Comparison of ENCODE assay signal across 16 cellular contexts in the genomic region with DNA sequence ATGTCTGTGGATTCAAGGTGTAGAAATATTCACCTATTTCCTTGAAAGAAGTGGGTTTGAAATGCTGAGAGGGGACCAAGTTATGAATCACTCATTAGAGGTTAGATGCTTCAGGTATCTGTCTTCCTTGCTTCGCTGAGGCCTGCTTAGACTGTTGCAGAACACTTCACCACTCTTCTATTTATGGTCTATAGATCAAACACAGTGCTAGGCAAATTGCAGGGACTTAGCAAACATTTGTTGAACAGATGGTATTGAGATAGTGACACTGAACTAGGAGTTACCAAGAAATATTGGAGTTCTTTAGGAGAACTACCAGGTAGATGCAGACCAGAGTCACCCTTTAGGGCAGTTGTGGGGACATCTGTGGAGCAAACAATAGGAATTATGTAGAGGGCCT.
"Had no signal": no experiment of that assay in that cellular context is flagged by ENCODE, and none has a peak within 500 bp of the region (broad histone marks: within the 10 kb centered on the region; RNA-seq: fewer than 3 reads in every experiment).

No MANE protein-coding gene starts in this region.

- H3K4me3 Mint-ChIP-seq: activated CD4-positive, alpha-beta T cell treated with anti-CD3 and anti-CD28 coated beads, Interleukin-2, amount 10 ng/mL, durations not matched to agents 7 days and 5 days; activated T-cell treated with anti-CD3 and anti-CD28 coated beads, Interleukin-2, amount 50 U/mL, for 4 hours; dendritic cell treated with granulocyte-macrophage colony-stimulating factor and Interleukin-4, amounts not matched to agents 40 ng/mL and 50 ng/mL, for 4 days had no signal

- DNase-seq: activated CD4-positive, alpha-beta T cell treated with anti-CD3 and anti-CD28 coated beads, Interleukin-2, amount 10 ng/mL, durations not matched to agents 7 days and 5 days; activated CD8-positive, alpha-beta memory T cell treated with anti-CD3 and anti-CD28 coated beads, Interleukin-2, amount 50 U/mL, for 4 hours; activated naive CD4-positive, alpha-beta T cell treated with anti-CD3 and anti-CD28 coated beads, Interleukin-2, amount 50 U/mL, for 16 hours; activated T-cell treated with anti-CD3 and anti-CD28 coated beads, Interleukin-2, amount 50 U/mL, for 4 hours; effector CD8-positive, alpha-beta T cell; gastrocnemius medialis; head of caudate nucleus; kidney; left ventricle myocardium inferior; mammary epithelial cell; right lobe of liver; stimulated activated CD4-positive, alpha-beta T cell treated with anti-CD3 and anti-CD28 coated beads, Interleukin-4, amount 100 ng/mL, for 1 hour; T1000; testis had no signal

- H3K27ac Mint-ChIP-seq: activated CD4-positive, alpha-beta T cell treated with anti-CD3 and anti-CD28 coated beads, Interleukin-2, amount 10 ng/mL, durations not matched to agents 7 days and 5 days; dendritic cell treated with granulocyte-macrophage colony-stimulating factor and Interleukin-4, amounts not matched to agents 40 ng/mL and 50 ng/mL, for 4 days had no signal

- ATAC-seq: activated T-cell treated with anti-CD3 and anti-CD28 coated beads, Interleukin-2, amount 50 U/mL, for 4 hours; esophagus mucosa; gastrocnemius medialis; right lobe of liver had no signal

- H3K4me1 Mint-ChIP-seq: activated CD4-positive, alpha-beta T cell treated with anti-CD3 and anti-CD28 coated beads, Interleukin-2, amount 10 ng/mL, durations not matched to agents 7 days and 5 days had no signal

- H3K9me3 Mint-ChIP-seq: activated CD4-positive, alpha-beta T cell treated with anti-CD3 and anti-CD28 coated beads, Interleukin-2, amount 10 ng/mL, durations not matched to agents 7 days and 5 days; activated T-cell treated with anti-CD3 and anti-CD28 coated beads, Interleukin-2, amount 50 U/mL, for 4 hours; dendritic cell treated with granulocyte-macrophage colony-stimulating factor and Interleukin-4, amounts not matched to agents 40 ng/mL and 50 ng/mL, for 4 days had no signal
